19 cellular contexts compared by ENCODE assay signal in genomic region chr1:27381976-27382762, GRCh38. TPM values are rescaled to one million over a fixed set of nuclear protein-coding genes. Genes with fewer than 3 reads are reported as not detected.
"Had no signal": no experiment of that assay in that cellular context is flagged by ENCODE, and none has a peak within 500 bp of the region (broad histone marks: within the 10 kb centered on the region; RNA-seq: fewer than 3 reads in every experiment).

No MANE protein-coding gene starts in this region.

- H3K27me3 ChIP-seq: pancreas, right lobe of liver, uterus had no signal

- H3K9me3 Mint-ChIP-seq: activated CD4-positive, alpha-beta T cell treated with anti-CD3 and anti-CD28 coated beads, Interleukin-2, amount 10 ng/mL, durations not matched to agents 24 days and 14 days; activated CD8-positive, alpha-beta T cell treated with anti-CD3 and anti-CD28 coated beads for 36 hours; activated T-helper 2 cell treated with anti-CD3 and anti-CD28 coated beads, Interferon-gamma antibody, Interleukin-2, Interleukin-4, amounts not matched to agents 10 μg/mL and 5 μg/mL and 100 μg/mL, durations not matched to agents 14 hours and 24 hours and 36 hours; immature natural killer cell had no signal

- DNase-seq: activated CD4-positive, alpha-beta T cell treated with anti-CD3 and anti-CD28 coated beads, Interleukin-2, amount 10 ng/mL, durations not matched to agents 24 days and 14 days; activated CD8-positive, alpha-beta T cell treated with anti-CD3 and anti-CD28 coated beads for 36 hours; activated naive CD4-positive, alpha-beta T cell treated with Interleukin-2 at 50 U/mL for 16 hours; activated T-cell treated with anti-CD3 and anti-CD28 coated beads, Interleukin-2, amount 50 U/mL, for 1 hour; central memory CD4-positive, alpha-beta T cell; heart right ventricle; immature natural killer cell; kidney glomerular epithelial cell; left ventricle myocardium inferior; right lobe of liver; stimulated activated CD4-positive, alpha-beta T cell treated with anti-CD3 and anti-CD28 coated beads, Interleukin-4, amount 100 ng/mL, for 24 hours; T-helper 1 cell; T-helper 9 cell; uterus had no signal

- H3K4me3 ChIP-seq: heart right ventricle, left ventricle myocardium inferior, right lobe of liver, tibial nerve, uterus had no signal

- H3K27ac ChIP-seq: heart right ventricle, left ventricle myocardium inferior, pancreas, right lobe of liver, tibial nerve, uterus had no signal

- H3K27ac Mint-ChIP-seq: activated CD4-positive, alpha-beta T cell treated with anti-CD3 and anti-CD28 coated beads, Interleukin-2, amount 10 ng/mL, durations not matched to agents 24 days and 14 days; activated CD8-positive, alpha-beta T cell treated with anti-CD3 and anti-CD28 coated beads for 36 hours; activated T-helper 2 cell treated with anti-CD3 and anti-CD28 coated beads, Interferon-gamma antibody, Interleukin-2, Interleukin-4, amounts not matched to agents 10 μg/mL and 5 μg/mL and 100 μg/mL, durations not matched to agents 14 hours and 24 hours and 36 hours had no signal

- H3K4me1 ChIP-seq: pancreas, right lobe of liver, uterus had no signal

- H3K4me3 Mint-ChIP-seq: activated CD4-positive, alpha-beta T cell treated with anti-CD3 and anti-CD28 coated beads, Interleukin-2, amount 10 ng/mL, durations not matched to agents 24 days and 14 days; activated CD8-positive, alpha-beta T cell treated with anti-CD3 and anti-CD28 coated beads for 36 hours; immature natural killer cell had no signal

- H3K9me3 ChIP-seq: heart right ventricle, left ventricle myocardium inferior, pancreas, right lobe of liver, tibial nerve, uterus had no signal

- H3K4me1 Mint-ChIP-seq: immature natural killer cell had no signal

- H3K36me3 ChIP-seq: heart right ventricle, left ventricle myocardium inferior, pancreas, right lobe of liver, tibial nerve, uterus had no signal

RNA-seq across cellular contexts. Expression of gene CD164L2, which starts 1.0 kb away (rescaled TPM):
- total RNA-seq: activated CD4-positive, alpha-beta T cell treated with anti-CD3 and anti-CD28 coated beads, Interleukin-2, amount 10 ng/mL, durations not matched to agents 24 days and 14 days; activated CD8-positive, alpha-beta T cell treated with anti-CD3 and anti-CD28 coated beads for 36 hours; activated T-helper 2 cell treated with anti-CD3 and anti-CD28 coated beads, Interferon-gamma antibody, Interleukin-2, Interleukin-4, amounts not matched to agents 10 μg/mL and 5 μg/mL and 100 μg/mL, durations not matched to agents 14 hours and 24 hours and 36 hours; heart right ventricle; left ventricle myocardium inferior; mononuclear cell; pulmonary artery endothelial cell; tibial nerve had no signal
- polyA plus RNA-seq: heart right ventricle, immature natural killer cell had no signal

RNA-seq across cellular contexts. Expression of gene FCN3, which starts 7.5 kb away (rescaled TPM):
- total RNA-seq: activated CD4-positive, alpha-beta T cell treated with anti-CD3 and anti-CD28 coated beads, Interleukin-2, amount 10 ng/mL, durations not matched to agents 24 days and 14 days; activated CD8-positive, alpha-beta T cell treated with anti-CD3 and anti-CD28 coated beads for 36 hours; activated T-helper 2 cell treated with anti-CD3 and anti-CD28 coated beads, Interferon-gamma antibody, Interleukin-2, Interleukin-4, amounts not matched to agents 10 μg/mL and 5 μg/mL and 100 μg/mL, durations not matched to agents 14 hours and 24 hours and 36 hours; mononuclear cell had no signal
- polyA plus RNA-seq: immature natural killer cell had no signal

RNA-seq across cellular contexts. Expression of gene GPR3, which starts 10.3 kb away (rescaled TPM):
- total RNA-seq: tibial nerve had no signal
- polyA plus RNA-seq: immature natural killer cell had no signal
